In genomic region chr20:59223750-59224149, GRCh38 we compare ENCODE assay signal across 21 cellular contexts.
"Had no signal": no experiment of that assay in that cellular context is flagged by ENCODE, and none has a peak within 500 bp of the region (broad histone marks: within the 10 kb centered on the region; RNA-seq: fewer than 3 reads in every experiment).

No MANE protein-coding gene starts in this region.

- H3K9me3 ChIP-seq: adrenal gland, ascending aorta, body of pancreas, SK-N-SH had no signal

- H3K4me3 Mint-ChIP-seq: activated CD8-positive, alpha-beta T cell treated with anti-CD3 and anti-CD28 coated beads, Interleukin-2, amount 10 ng/mL, durations not matched to agents 7 days and 5 days; central memory CD8-positive, alpha-beta T cell had no signal

- H3K27ac Mint-ChIP-seq: activated CD8-positive, alpha-beta T cell treated with anti-CD3 and anti-CD28 coated beads, Interleukin-2, amount 10 ng/mL, durations not matched to agents 7 days and 5 days; activated naive CD8-positive, alpha-beta T cell treated with anti-CD3 and anti-CD28 coated beads, Interleukin-2, amount 10 ng/mL, durations not matched to agents 7 days and 5 days had no signal

- H3K4me3 ChIP-seq: body of pancreas had no signal

- H3K27me3 Mint-ChIP-seq: central memory CD8-positive, alpha-beta T cell had no signal

- DNase-seq: activated CD4-positive, alpha-beta T cell treated with anti-CD3 and anti-CD28 coated beads for 4 hours; activated CD8-positive, alpha-beta memory T cell treated with anti-CD3 and anti-CD28 coated beads, Interleukin-2, amount 50 U/mL, for 48 hours; activated CD8-positive, alpha-beta T cell treated with anti-CD3 and anti-CD28 coated beads, Interleukin-2, amount 10 ng/mL, durations not matched to agents 7 days and 5 days; activated naive CD4-positive, alpha-beta T cell treated with anti-CD3 and anti-CD28 coated beads, Interleukin-2, amount 50 U/mL, for 16 hours; activated naive CD8-positive, alpha-beta T cell treated with anti-CD3 and anti-CD28 coated beads, Interleukin-2, amount 10 ng/mL, durations not matched to agents 7 days and 5 days; activated T-cell treated with anti-CD3 and anti-CD28 coated beads, Interleukin-2, amount 50 U/mL, for 1 hour; NCI-H1092; NCI-H1694; NCI-H2029; NCI-H345; NCI-H510A; NCI-H526 treated with DMSO at 0.1 percent for 48 hours; T-helper 1 cell had no signal

- H3K36me3 ChIP-seq: adrenal gland, ascending aorta, WERI-Rb-1 had no signal

- H3K27ac ChIP-seq: adrenal gland, ascending aorta, body of pancreas, KMS-11 had no signal

- ATAC-seq: activated CD8-positive, alpha-beta T cell treated with anti-CD3 and anti-CD28 coated beads, Interleukin-2, amount 10 ng/mL, durations not matched to agents 7 days and 5 days; Right ventricle myocardium inferior had no signal

- H3K27me3 ChIP-seq: ascending aorta had no signal

- H3K9me3 Mint-ChIP-seq: central memory CD8-positive, alpha-beta T cell had no signal
